8 cellular contexts compared by ENCODE assay signal in genomic region chr1:14774225-14774624, GRCh38.
"Had no signal": no experiment of that assay in that cellular context is flagged by ENCODE, and none has a peak within 500 bp of the region (broad histone marks: within the 10 kb centered on the region; RNA-seq: fewer than 3 reads in every experiment).

No MANE protein-coding gene starts in this region.

- H3K4me2 ChIP-seq: KMS-11 had no signal

- FAIRE-seq: HepG2, HTR-8/SVneo had no signal

- H3K27ac Mint-ChIP-seq: IgD-negative memory B cell had no signal

- DNase-seq: IMR-90, KBM-7, KG1 had no signal

- H3K4me3 Mint-ChIP-seq: IgD-negative memory B cell had no signal

- H3K27ac ChIP-seq: HL-60, KMS-11 had no signal

- ATAC-seq: HepG2 had no signal

- H3K9ac ChIP-seq: KMS-11 had no signal
